In genomic region chr10:68462536-68462935, GRCh38 we compare ENCODE assay signal across 17 cellular contexts. TPM values are rescaled to one million over a fixed set of nuclear protein-coding genes. Genes with fewer than 3 reads are reported as not detected.
A peak's percentile ranks its signal among the peaks of the same experiment; 100 is the strongest.
DNase-seq lines count a peak whose midpoint lies in the region; ATAC-seq and TF ChIP-seq lines count a peak whose summit lies in the region.
"Had no signal": no experiment of that assay in that cellular context is flagged by ENCODE, and none has a peak within 500 bp of the region (broad histone marks: within the 10 kb centered on the region; RNA-seq: fewer than 3 reads in every experiment).

No MANE protein-coding gene starts in this region.

- peaks cover 2% of the 10 kb centered on the region for H3K36me3 Mint-ChIP-seq in T-helper 17 cell (ENCODE audit: low read depth)

- CTCF ChIA-PET in A673 (lab: Charles Lee) = no interaction called here
- CTCF ChIA-PET in HEK293 (lab: Yijun Ruan, JAX) = interaction anchor here (0.6 kb wide), 1 partner anchor 22 kb away, joined by 3 read pairs; no protein-coding TSS in a partner anchor

- no peaks in the 10 kb centered on the region for H3K4me1 Mint-ChIP-seq in T-helper 17 cell

- peak overlapping the region; percentile 51 for H3K27ac Mint-ChIP-seq in T-helper 17 cell
- H3K27ac Mint-ChIP-seq: CD8-positive, alpha-beta T cell had no signal

- no TSS peak for BruUV-seq in A673 (replicated peaks; lab: Mats Ljungman, UMichigan)

- POLR2A ChIA-PET in A673 (lab: Charles Lee; ENCODE audit: low non-redundant PET) (interaction anchor here (0.7 kb wide), 1 partner anchor 43 kb away, joined by 18 read pairs; no protein-coding TSS in a partner anchor), HEK293 (lab: Yijun Ruan, JAX) (interaction anchor here (0.6 kb wide), 1 partner anchor 248 kb away, joined by 8 read pairs; no protein-coding TSS in a partner anchor)

- H3K4me1 ChIP-seq in A673 (ENCODE audit: insufficient read depth, low read length, poor library complexity, severe bottlenecking) = no peaks in the 10 kb centered on the region
- H3K4me1 ChIP-seq in HEK293 (ENCODE audit: control insufficient read depth, insufficient read depth, low read length) = no peaks in the 10 kb centered on the region
- H3K4me1 ChIP-seq: BLaER1, Peyer's patch had no signal

- H3K27me3 Mint-ChIP-seq in T-helper 17 cell = no peaks in the 10 kb centered on the region

- no peak for TF ChIP-seq CTCF in A673 (conservative IDR thresholded peaks at IDR 0.05; ENCODE audit: low read depth, low read length)
- no peak for TF ChIP-seq CTCF in HEK293 (tag by site-specific recombination; IDR thresholded peaks at IDR 0.05)
- no peak for TF ChIP-seq CTCF in epithelial cell of esophagus (IDR thresholded peaks at IDR 0.05; ENCODE audit: insufficient read depth, low read depth, low read length, missing control alignments)

- H3K36me3 ChIP-seq in A673 (ENCODE audit: insufficient read depth, low read length, poor library complexity, severe bottlenecking) (peaks cover 87% of the 10 kb centered on the region), HEK293 (ENCODE audit: control insufficient read depth in 2 of 2, insufficient read depth in 1 of 2, low read length in 2 of 2) (peaks cover 82 to 84% of the 10 kb centered on the region in 2 experiments)

- intact Hi-C loops in A673 (cut with micrococcal nuclease; ENCODE audit: unreplicated experiment) = no loop called here

- peak; percentile 22 for DNase-seq in A673 (ENCODE audit: low spot score)
- DNase-seq in T-helper 17 cell = no peak
- peak; percentile 20 for DNase-seq in epithelial cell of esophagus (ENCODE audit: low read depth)
- no peak for DNase-seq in hepatic stellate cell (ENCODE audit: low spot score)
- DNase-seq: CD8-positive, alpha-beta T cell; DMS79 treated with DMSO at 0.1 percent for 48 hours; GOT3; NCI-H1105 treated with DMSO at 0.1 percent for 48 hours; NCI-H187; NCI-H2107; NCI-H2227 treated with DMSO at 0.1 percent for 48 hours; Peyer's patch had no signal

- no peak for ATAC-seq in T-helper 17 cell
- ATAC-seq in GM19035 (IDR thresholded peaks at IDR 0.05; ENCODE audit: unreplicated experiment) = no peak
- ATAC-seq in GM21529 (IDR thresholded peaks at IDR 0.05; ENCODE audit: unreplicated experiment) = no peak
- no peak for ATAC-seq in HG03175 (IDR thresholded peaks at IDR 0.05; ENCODE audit: unreplicated experiment)
- ATAC-seq: CD8-positive, alpha-beta T cell had no signal

- no peak overlapping the region for H3K27ac ChIP-seq in A673 (ENCODE audit: low read depth, low read length, poor library complexity, severe bottlenecking)
- no peak overlapping the region for H3K27ac ChIP-seq in HEK293 (ENCODE audit: extremely low read depth, low read depth, low read length)
- H3K27ac ChIP-seq: BLaER1, Peyer's patch had no signal

- H3K4me3 Mint-ChIP-seq in T-helper 17 cell = no peak overlapping the region
- H3K4me3 Mint-ChIP-seq: CD8-positive, alpha-beta T cell had no signal

- H3K27me3 ChIP-seq in A673 (replicated peaks; ENCODE audit: insufficient read depth, low read depth, low read length, poor library complexity) = no peaks in the 10 kb centered on the region
- H3K27me3 ChIP-seq: BLaER1, Peyer's patch had no signal

- H3K9me3 ChIP-seq in A673 (ENCODE audit: low read depth, low read length, poor library complexity, severe bottlenecking) (no peaks in the 10 kb centered on the region), HEK293 (ENCODE audit: control insufficient read depth, insufficient read depth, low read depth, low read length) (no peaks in the 10 kb centered on the region), T-helper 17 cell (ENCODE audit: control insufficient read depth, low read length, poor library complexity, severe bottlenecking) (no peaks in the 10 kb centered on the region)
- H3K9me3 ChIP-seq: BLaER1, Peyer's patch had no signal

- no peak overlapping the region for H3K4me3 ChIP-seq in A673 (ENCODE audit: low read depth, low read length, poor library complexity, severe bottlenecking)
- H3K4me3 ChIP-seq in HEK293 (ENCODE audit: low read depth, low read length) = no peak overlapping the region
- H3K4me3 ChIP-seq in epithelial cell of esophagus (ENCODE audit: low read length) = no peak overlapping the region
- H3K4me3 ChIP-seq: BLaER1, Peyer's patch had no signal

TF ChIP-seq in HEK293, 187 proteins besides CTCF, POLR2A, EP300 and RAD21:
- TF ChIP-seq ZNF366 (tag by site-specific recombination; conservative IDR thresholded peaks at IDR 0.05) (peak; percentile 43; the same call in 1 of the 2 replicates), ZNF629 (tag by site-specific recombination; IDR thresholded peaks at IDR 0.05) (0 out of 2 replicates have a peak, but pooled peaks have one; percentile 20), SP7 (tag by site-specific recombination; IDR thresholded peaks at IDR 0.05) (peak; percentile 100), GFI1B (tag by site-specific recombination; IDR thresholded peaks at IDR 0.05) (0 out of 2 replicates have a peak, but pooled peaks have one; percentile 19), OSR2 (tag by site-specific recombination; IDR thresholded peaks at IDR 0.05) (peak; percentile 55; the same call in 1 of the 2 replicates), WT1 (tag by site-specific recombination; IDR thresholded peaks at IDR 0.05) (0 out of 2 replicates have a peak, but pooled peaks have one; percentile 31), ZNF571 (tag by site-specific recombination; IDR thresholded peaks at IDR 0.05) (no peak), ZNF449 (tag by site-specific recombination; IDR thresholded peaks at IDR 0.05) (peak; percentile 73), MYNN (tag by site-specific recombination; IDR thresholded peaks at IDR 0.05; ENCODE audit: borderline replicate concordance) (no peak)

RNA-seq across cellular contexts. Expression of gene DNA2, which starts 9.2 kb away (rescaled TPM):
- 48.7 and 51.9 TPM in 2 replicates for total RNA-seq in A673 (2021)
- 1 to 10 TPM; 3.9 to 4.1 TPM for total RNA-seq in T-helper 17 cell

RNA-seq across cellular contexts. Expression of gene RUFY2, which starts 55.5 kb away (rescaled TPM):
- 25.8 and 28.8 TPM in 2 replicates for total RNA-seq in A673 (2021)
- 10 to 100 TPM; 12.2 to 13.6 TPM for total RNA-seq in T-helper 17 cell

Comparison
In these comparisons a context has a peak if more than half of its experiments do, and no peak if none do; other contexts are left out.
1. DNase-seq: peak in A673 (single experiment) and epithelial cell of esophagus (single experiment); none in T-helper 17 cell (0 of 3) and hepatic stellate cell (single experiment).